9 cellular contexts compared by ENCODE assay signal in genomic region chr5:1294839-1295649, GRCh38. TPM values are rescaled to one million over a fixed set of nuclear protein-coding genes. Genes with fewer than 3 reads are reported as not detected.
A peak's percentile ranks its signal among the peaks of the same experiment; 100 is the strongest.
DNase-seq lines count a peak whose midpoint lies in the region; ATAC-seq and TF ChIP-seq lines count a peak whose summit lies in the region.
"Had no signal": no experiment of that assay in that cellular context is flagged by ENCODE, and none has a peak within 500 bp of the region (broad histone marks: within the 10 kb centered on the region; RNA-seq: fewer than 3 reads in every experiment).

TERT (minus strand) TSS chr5:1295068; CDS start chr5:1294989, 79 bp downstream.

- DNase-seq in DMS53 (lab: John Stamatoyannopoulos, UW) (peak; percentile 95), NCI-H1930 (lab: John Stamatoyannopoulos, UW) (peak; percentile 57 to 69), left colon (peak; percentile 20 to 66), DMS79 (lab: John Stamatoyannopoulos, UW) (no peak), esophagus muscularis mucosa (ENCODE audit: extremely low spot score) (no peak)
- peak; percentile 89 for DNase-seq in activated CD8-positive, alpha-beta memory T cell treated with anti-CD3 and anti-CD28 coated beads, Interleukin-2, amount 50 U/mL, for 48 hours
- peak; percentile 90 for DNase-seq in stimulated activated CD8-positive, alpha-beta memory T cell treated with anti-CD3 and anti-CD28 coated beads, Interleukin-4, amount 100 ng/mL, for 48 hours

- intact Hi-C loops in left colon (cut with DNase I, micrococcal nuclease), result no loop called here
- intact Hi-C loops in esophagus muscularis mucosa (cut with DNase I), result no loop called here

- H3K4me3 ChIP-seq in esophagus muscularis mucosa, result peak within 1 kb of the TSS in 2 of 4 donors; percentile 1 to 4

- TF ChIP-seq EP300 in esophagus muscularis mucosa (IDR thresholded peaks at IDR 0.05), result no peak

- H3K27me3 ChIP-seq in esophagus muscularis mucosa, result peaks cover 0 to 94% (median 9%) of the 10 kb centered on the region in 4 donors

- H3K36me3 ChIP-seq in esophagus muscularis mucosa, result no peaks in the 10 kb centered on the region

- H3K9me3 ChIP-seq in esophagus muscularis mucosa, result no peaks in the 10 kb centered on the region

- ATAC-seq in left colon, result peak; percentile 31
- ATAC-seq in HG03565 (IDR thresholded peaks at IDR 0.05; ENCODE audit: unreplicated experiment), result no peak

- no peak for TF ChIP-seq POLR2A in esophagus muscularis mucosa (IDR thresholded peaks at IDR 0.05; ENCODE audit: low read depth)

- 2% methylated on average over 34 of the region's 102 CpGs for WGBS in esophagus muscularis mucosa

- no peak for TF ChIP-seq CTCF in esophagus muscularis mucosa (IDR thresholded peaks at IDR 0.05)

- H3K4me1 ChIP-seq in esophagus muscularis mucosa, result peaks cover 0 to 14% (median 12%) of the 10 kb centered on the region in 4 donors

- H3K27ac ChIP-seq in esophagus muscularis mucosa (replicated peaks in 1 of 4), result no peak within 1 kb of the TSS

RNA-seq across cellular contexts. Expression of gene TERT, which starts in this region (rescaled TPM):
- 1 to 10 TPM; 2.3 to 5.1 TPM for total RNA-seq in left colon
- not detected for total RNA-seq in esophagus muscularis mucosa
- total RNA-seq: fibroblast of villous mesenchyme had no signal

Comparison
In these comparisons a context has a peak if more than half of its experiments do, and no peak if none do; other contexts are left out.
1. DNase-seq: peak in DMS53 (single experiment), NCI-H1930 (2 of 2), activated CD8-positive, alpha-beta memory T cell treated with anti-CD3 and anti-CD28 coated beads, Interleukin-2, amount 50 U/mL, for 48 hours (single experiment), left colon (2 of 2) and stimulated activated CD8-positive, alpha-beta memory T cell treated with anti-CD3 and anti-CD28 coated beads, Interleukin-4, amount 100 ng/mL, for 48 hours (single experiment); none in DMS79 (single experiment) and esophagus muscularis mucosa (single experiment).